In genomic region chr1:54973205-54973921, GRCh38 we compare ENCODE assay signal across 8 cellular contexts. TPM values are rescaled to one million over a fixed set of nuclear protein-coding genes. Genes with fewer than 3 reads are reported as not detected.
DNase-seq lines count a peak whose midpoint lies in the region; ATAC-seq and TF ChIP-seq lines count a peak whose summit lies in the region.

No MANE protein-coding gene starts in this region.

- H4K20me1 ChIP-seq in OCI-LY3 (ENCODE audit: insufficient read depth, low read length) (no peaks in the 10 kb centered on the region), fibroblast of lung (ENCODE audit: control insufficient read depth, extremely low read depth, insufficient read depth, low read length) (no peaks in the 10 kb centered on the region)

- peak overlapping the region; percentile 59 for H3K4me3 ChIP-seq in OCI-LY3 (ENCODE audit: low read length)
- H3K4me3 ChIP-seq in fibroblast of lung (replicated peaks in 1 of 4; ENCODE audit: control extremely low read depth in 1 of 4, insufficient read depth in 1 of 4, low read depth in 3 of 4, low read length in 4 of 4), result no peak overlapping the region

- no peaks in the 10 kb centered on the region for H3K79me2 ChIP-seq in OCI-LY3 (ENCODE audit: low read length)
- no peaks in the 10 kb centered on the region for H3K79me2 ChIP-seq in fibroblast of lung (ENCODE audit: control insufficient read depth, insufficient read depth, low read length)

- no peak overlapping the region for H3K27ac ChIP-seq in OCI-LY3 (ENCODE audit: low read length)
- no peak overlapping the region for H3K27ac ChIP-seq in fibroblast of lung (ENCODE audit: insufficient read depth, low read length)

- DNase-seq in EH (ENCODE audit: low read depth), result peak; percentile 60
- DNase-seq in fibroblast of lung (ENCODE audit: low read depth in 2 of 2), result peak; percentile 59 to 63
- peak; percentile 21 for DNase-seq in occipital lobe (lab: John Stamatoyannopoulos, UW)
- no peak for DNase-seq in activated gamma-delta T cell (lab: John Stamatoyannopoulos, UW)
- no peak for DNase-seq in cerebellar nuclear complex (lab: John Stamatoyannopoulos, UW)
- DNase-seq in kidney glomerular epithelial cell (lab: John Stamatoyannopoulos, UW), result no peak

- H3K4me2 ChIP-seq in OCI-LY3 (ENCODE audit: low read length), result peak overlapping the region; percentile 64
- no peak overlapping the region for H3K4me2 ChIP-seq in fibroblast of lung (ENCODE audit: extremely low read depth, insufficient read depth, low read length)

- H3K27me3 ChIP-seq in OCI-LY3 (ENCODE audit: low read depth, low read length) (peaks cover 28% of the 10 kb centered on the region), fibroblast of lung (ENCODE audit: control insufficient read depth, insufficient read depth, low read length) (peaks cover under 1% of the 10 kb centered on the region)

- H2AFZ ChIP-seq in OCI-LY3 (ENCODE audit: low read depth, low read length), result no peak overlapping the region
- peak overlapping the region; percentile 19 for H2AFZ ChIP-seq in fibroblast of lung (ENCODE audit: low read length)

- no peaks in the 10 kb centered on the region for H3K36me3 ChIP-seq in OCI-LY3 (replicated peaks; ENCODE audit: low read depth, low read length)
- no peaks in the 10 kb centered on the region for H3K36me3 ChIP-seq in fibroblast of lung (ENCODE audit: control insufficient read depth, insufficient read depth, low read length)

- TF ChIP-seq CTCF in OCI-LY3 (IDR thresholded peaks at IDR 0.05; ENCODE audit: low read depth, low read length) (peak; percentile 32; the same call in 1 of the 2 replicates), fibroblast of lung (conservative IDR thresholded peaks at IDR 0.05 in 1 of 2, IDR thresholded peaks at IDR 0.05 in 1 of 2; ENCODE audit: low read depth in 1 of 2, low read length in 2 of 2) (peak; percentile 67)

- no peaks in the 10 kb centered on the region for H3K9me3 ChIP-seq in OCI-LY3 (ENCODE audit: insufficient read depth, low read length)
- no peaks in the 10 kb centered on the region for H3K9me3 ChIP-seq in fibroblast of lung (ENCODE audit: control insufficient read depth, insufficient read depth, low read depth, low read length)

- peaks cover 26% of the 10 kb centered on the region for H3K4me1 ChIP-seq in OCI-LY3 (ENCODE audit: low read length)
- H3K4me1 ChIP-seq in fibroblast of lung (ENCODE audit: control insufficient read depth, extremely low read depth, insufficient read depth, low read length), result no peaks in the 10 kb centered on the region

- no peak overlapping the region for H3K9ac ChIP-seq in OCI-LY3 (ENCODE audit: low read length)
- H3K9ac ChIP-seq in fibroblast of lung (ENCODE audit: insufficient read depth, low read length), result no peak overlapping the region

- no peak for ATAC-seq in GM18907 (IDR thresholded peaks at IDR 0.05; ENCODE audit: unreplicated experiment)

RNA-seq across cellular contexts. Expression of gene TMEM61, which starts 7.1 kb away (rescaled TPM):
- total RNA-seq in fibroblast of lung, result not detected in 2 replicates
- polyA plus RNA-seq in fibroblast of lung, result not detected in 2 replicates
- not detected in 2 replicates for polyA plus RNA-seq in fibroblast of lung (2012)
- not detected in 2 replicates for polyA minus RNA-seq in fibroblast of lung (ENCODE audit: low replicate concordance)
- 0.16 TPM for total RNA-seq in occipital lobe

RNA-seq across cellular contexts. Expression of gene BSND, which starts 25.4 kb away (rescaled TPM):
- total RNA-seq in fibroblast of lung, result not detected in 2 replicates
- polyA plus RNA-seq in fibroblast of lung, result not detected in 2 replicates
- not detected in 2 replicates for polyA plus RNA-seq in fibroblast of lung (2012)
- polyA minus RNA-seq in fibroblast of lung (ENCODE audit: low replicate concordance), result not detected in 2 replicates
- total RNA-seq in occipital lobe, result not detected

Comparison
In these comparisons a context has a peak if more than half of its experiments do, and no peak if none do; other contexts are left out.
1. DNase-seq: peak in EH (single experiment), fibroblast of lung (2 of 2) and occipital lobe (single experiment); none in activated gamma-delta T cell (single experiment), cerebellar nuclear complex (0 of 2) and kidney glomerular epithelial cell (single experiment).